In the genomic region with DNA sequence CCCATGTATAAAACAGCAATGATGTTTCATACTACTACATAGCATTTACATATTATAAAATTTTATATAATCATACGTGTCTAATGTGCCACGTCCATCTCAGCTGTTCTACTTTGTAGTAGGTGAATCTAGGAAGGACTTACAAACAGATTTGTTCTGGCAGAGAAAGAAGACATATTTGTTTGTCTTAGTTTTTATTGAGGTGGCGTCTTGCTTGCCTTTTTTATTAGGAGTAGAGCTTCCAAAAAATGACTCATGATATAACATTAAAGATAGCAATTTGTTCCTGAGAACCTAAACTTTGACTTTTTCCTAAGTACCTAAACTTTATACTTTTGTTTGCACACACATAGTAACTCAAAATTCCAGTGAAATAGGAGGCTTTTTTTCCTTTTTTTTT, we compare ENCODE assay signal across 22 cellular contexts.
DNase-seq lines count a peak whose midpoint lies in the region; ATAC-seq and TF ChIP-seq lines count a peak whose summit lies in the region.
"Had no signal": no experiment of that assay in that cellular context is flagged by ENCODE, and none has a peak within 500 bp of the region (broad histone marks: within the 10 kb centered on the region; RNA-seq: fewer than 3 reads in every experiment).

No MANE protein-coding gene starts in this region.

- DNase-seq in MCF 10A (ENCODE audit: unreplicated experiment), result no peak
- DNase-seq in mammary epithelial cell, result no peak
- no peak for DNase-seq in prostate gland (ENCODE audit: low spot score)
- no peak for DNase-seq in middle frontal gyrus (ENCODE audit: extremely low spot score, low spot score)
- DNase-seq in hepatocyte (ENCODE audit: low spot score), result no peak
- no peak for DNase-seq in left cardiac atrium
- DNase-seq: CD8-positive, alpha-beta T cell; DMS79 treated with DMSO at 0.1 percent for 48 hours; Kasumi-1; NCI-H1048; NCI-H1417; NCI-H1694; NCI-H2029 treated with DMSO at 0.1 percent for 48 hours; NCI-H446 treated with DMSO at 0.1 percent for 48 hours; NCI-H526; SHP77 had no signal

- H3K79me2 ChIP-seq in mammary epithelial cell (ENCODE audit: insufficient read depth, low read length), result no peaks in the 10 kb centered on the region
- H3K79me2 ChIP-seq in hepatocyte, result no peaks in the 10 kb centered on the region

- H3K36me3 ChIP-seq in mammary epithelial cell (ENCODE audit: insufficient read depth, low read length), result peaks cover 4% of the 10 kb centered on the region
- H3K36me3 ChIP-seq in prostate gland, result no peaks in the 10 kb centered on the region
- H3K36me3 ChIP-seq in hepatocyte (replicated peaks; ENCODE audit: insufficient read depth, low read depth), result no peaks in the 10 kb centered on the region

- no peak overlapping the region for H3K9ac ChIP-seq in mammary epithelial cell (ENCODE audit: insufficient read depth, low read length)

- H3K4me1 ChIP-seq in mammary epithelial cell (ENCODE audit: insufficient read depth, low read length) (no peaks in the 10 kb centered on the region), prostate gland (replicated peaks) (peaks cover 18% of the 10 kb centered on the region), hepatocyte (ENCODE audit: insufficient read depth) (peaks cover 13% of the 10 kb centered on the region)

- no peaks in the 10 kb centered on the region for H3K9me2 ChIP-seq in hepatocyte (replicated peaks; ENCODE audit: insufficient read depth)

- 82% methylated on average over 3 of the region's 3 CpGs for WGBS in mammary epithelial cell (ENCODE audit: low coverage, missing lambda C conversion rate)
- 14% methylated on average over 3 of the region's 3 CpGs for WGBS in prostate gland
- 76% methylated on average over 3 of the region's 3 CpGs for WGBS in hepatocyte (ENCODE audit: low lambda C conversion rate, missing lambda C conversion rate)

- H3K4me1 Mint-ChIP-seq in MCF 10A (ENCODE audit: insufficient read depth, unreplicated experiment), result no peaks in the 10 kb centered on the region
- H3K4me1 Mint-ChIP-seq: B cell had no signal

- H3K9me3 ChIP-seq in mammary epithelial cell (replicated peaks; ENCODE audit: insufficient read depth, low read length) (no peaks in the 10 kb centered on the region), prostate gland (no peaks in the 10 kb centered on the region), hepatocyte (ENCODE audit: low read depth) (no peaks in the 10 kb centered on the region)

- H3K27ac ChIP-seq in mammary epithelial cell (ENCODE audit: insufficient read depth, low read depth, low read length) (no peak overlapping the region), VCaP (0 out of 2 replicates have a peak overlapping the region, but pooled peaks have one; percentile 6), prostate gland (peak overlapping the region; percentile 35 to 51), hepatocyte (no peak overlapping the region)
- H3K27ac ChIP-seq: 22Rv1, C4-2B, RWPE1 had no signal

- H4K20me1 ChIP-seq in mammary epithelial cell (ENCODE audit: insufficient read depth, low read length) (no peaks in the 10 kb centered on the region), hepatocyte (ENCODE audit: insufficient read depth, poor library complexity, severe bottlenecking) (no peaks in the 10 kb centered on the region)

- intact Hi-C loops in MCF 10A (cut with micrococcal nuclease) (no loop called here), mammary epithelial cell (cut with micrococcal nuclease) (no loop called here), prostate gland (cut with DNase I) (no loop called here), left cardiac atrium (cut with DNase I) (loop anchor here in 1 of 2 donors (5.0 kb wide), 1 partner anchor 183 kb away; no protein-coding TSS in a partner anchor)

- H3K27me3 ChIP-seq in mammary epithelial cell (ENCODE audit: insufficient read depth, low read length) (no peaks in the 10 kb centered on the region), prostate gland (replicated peaks; ENCODE audit: insufficient read depth) (no peaks in the 10 kb centered on the region), hepatocyte (no peaks in the 10 kb centered on the region)

- CTCF ChIA-PET in MCF 10A (lab: Yijun Ruan, JAX) (interaction anchor here (0.6 to 11.4 kb wide), 27 partner anchors 11 to 1012 kb away, joined by 3 to 258 read pairs (median 4); no protein-coding TSS in a partner anchor), mammary epithelial cell (lab: Charles Lee; ENCODE audit: low non-redundant PET) (no interaction called here)

- H3K36me3 Mint-ChIP-seq in MCF 10A (ENCODE audit: insufficient read depth, unreplicated experiment), result peaks cover 50% of the 10 kb centered on the region
- H3K36me3 Mint-ChIP-seq: CD8-positive, alpha-beta T cell had no signal

- H2AFZ ChIP-seq in mammary epithelial cell (ENCODE audit: low read depth, low read length), result no peak overlapping the region
- H2AFZ ChIP-seq in hepatocyte, result no peak overlapping the region

- no TSS peak for BruUV-seq in MCF 10A (replicated peaks; lab: Mats Ljungman, UMichigan)
- no TSS peak for BruUV-seq in mammary epithelial cell (replicated peaks; lab: Mats Ljungman, UMichigan)

- dilution Hi-C loops in mammary epithelial cell (cut with HindIII; ENCODE audit: low sequenced_read_pairs), result loop anchor here (10.0 to 25.0 kb wide), 3 partner anchors 91 to 331 kb away; no protein-coding TSS in a partner anchor

- no peaks in the 10 kb centered on the region for H3K9me3 Mint-ChIP-seq in MCF 10A (ENCODE audit: unreplicated experiment)
- H3K9me3 Mint-ChIP-seq: CD8-positive, alpha-beta T cell had no signal

- POLR2A ChIA-PET in MCF 10A (lab: Yijun Ruan, JAX), result no interaction called here

- ATAC-seq in left cardiac atrium, result no peak
- ATAC-seq: CD8-positive, alpha-beta T cell; K562 had no signal

- TF ChIP-seq POLR2A in prostate gland (IDR thresholded peaks at IDR 0.05), result no peak

- in situ Hi-C loops in mammary epithelial cell (cut with MboI; ENCODE audit: low sequenced_read_pairs in 2 of 2), result loop anchor here (5.0 to 10.0 kb wide), 2 partner anchors 313 to 321 kb away; no protein-coding TSS in a partner anchor

- H3K27me3 Mint-ChIP-seq in MCF 10A (ENCODE audit: insufficient read depth, unreplicated experiment), result no peaks in the 10 kb centered on the region

- H3K27ac Mint-ChIP-seq in MCF 10A (ENCODE audit: low read depth, unreplicated experiment), result peak overlapping the region; percentile 61
- H3K27ac Mint-ChIP-seq: B cell; CD8-positive, alpha-beta T cell had no signal

- H3K4me3 ChIP-seq in mammary epithelial cell (replicated peaks in 1 of 3; ENCODE audit: insufficient read depth in 1 of 3, low read depth in 2 of 3, low read length in 3 of 3), result no peak overlapping the region
- H3K4me3 ChIP-seq in prostate gland, result no peak overlapping the region
- no peak overlapping the region for H3K4me3 ChIP-seq in hepatocyte
- H3K4me3 ChIP-seq: K562 had no signal

- H3K4me2 ChIP-seq in mammary epithelial cell (ENCODE audit: insufficient read depth, low read depth, low read length) (no peak overlapping the region), hepatocyte (no peak overlapping the region)

- TF ChIP-seq CTCF in MCF 10A (IDR thresholded peaks at IDR 0.05; ENCODE audit: unreplicated experiment), result no peak
- TF ChIP-seq CTCF in mammary epithelial cell (conservative IDR thresholded peaks at IDR 0.05 in 1 of 2, IDR thresholded peaks at IDR 0.05 in 1 of 2; ENCODE audit: extremely low read depth in 1 of 2, insufficient read depth in 1 of 2, low read depth in 1 of 2, low read length in 2 of 2), result no peak
- TF ChIP-seq CTCF in VCaP (conservative IDR thresholded peaks at IDR 0.05), result no peak
- no peak for TF ChIP-seq CTCF in prostate gland (IDR thresholded peaks at IDR 0.05)
- no peak for TF ChIP-seq CTCF in hepatocyte (IDR thresholded peaks at IDR 0.05; ENCODE audit: poor library complexity)

- H3K4me3 Mint-ChIP-seq in MCF 10A (ENCODE audit: unreplicated experiment), result no peak overlapping the region
- H3K4me3 Mint-ChIP-seq: B cell; CD8-positive, alpha-beta T cell had no signal

Comparison
In these comparisons a context has a peak if more than half of its experiments do, and no peak if none do; other contexts are left out.
1. H3K27ac ChIP-seq: peak in VCaP (single experiment) and prostate gland (2 of 2); none in mammary epithelial cell (single experiment) and hepatocyte (single experiment).